1 cellular context compared by ENCODE assay signal in genomic region chr4:123555500-123556273, GRCh38.
TF ChIP-seq lines count a peak whose summit lies in the region.

No MANE protein-coding gene starts in this region.

TF ChIP-seq in HepG2, 621 proteins besides CTCF, POLR2A, EP300 and RAD21 (continued from another document and continues in another):
- TF ChIP-seq, protein P1, sequence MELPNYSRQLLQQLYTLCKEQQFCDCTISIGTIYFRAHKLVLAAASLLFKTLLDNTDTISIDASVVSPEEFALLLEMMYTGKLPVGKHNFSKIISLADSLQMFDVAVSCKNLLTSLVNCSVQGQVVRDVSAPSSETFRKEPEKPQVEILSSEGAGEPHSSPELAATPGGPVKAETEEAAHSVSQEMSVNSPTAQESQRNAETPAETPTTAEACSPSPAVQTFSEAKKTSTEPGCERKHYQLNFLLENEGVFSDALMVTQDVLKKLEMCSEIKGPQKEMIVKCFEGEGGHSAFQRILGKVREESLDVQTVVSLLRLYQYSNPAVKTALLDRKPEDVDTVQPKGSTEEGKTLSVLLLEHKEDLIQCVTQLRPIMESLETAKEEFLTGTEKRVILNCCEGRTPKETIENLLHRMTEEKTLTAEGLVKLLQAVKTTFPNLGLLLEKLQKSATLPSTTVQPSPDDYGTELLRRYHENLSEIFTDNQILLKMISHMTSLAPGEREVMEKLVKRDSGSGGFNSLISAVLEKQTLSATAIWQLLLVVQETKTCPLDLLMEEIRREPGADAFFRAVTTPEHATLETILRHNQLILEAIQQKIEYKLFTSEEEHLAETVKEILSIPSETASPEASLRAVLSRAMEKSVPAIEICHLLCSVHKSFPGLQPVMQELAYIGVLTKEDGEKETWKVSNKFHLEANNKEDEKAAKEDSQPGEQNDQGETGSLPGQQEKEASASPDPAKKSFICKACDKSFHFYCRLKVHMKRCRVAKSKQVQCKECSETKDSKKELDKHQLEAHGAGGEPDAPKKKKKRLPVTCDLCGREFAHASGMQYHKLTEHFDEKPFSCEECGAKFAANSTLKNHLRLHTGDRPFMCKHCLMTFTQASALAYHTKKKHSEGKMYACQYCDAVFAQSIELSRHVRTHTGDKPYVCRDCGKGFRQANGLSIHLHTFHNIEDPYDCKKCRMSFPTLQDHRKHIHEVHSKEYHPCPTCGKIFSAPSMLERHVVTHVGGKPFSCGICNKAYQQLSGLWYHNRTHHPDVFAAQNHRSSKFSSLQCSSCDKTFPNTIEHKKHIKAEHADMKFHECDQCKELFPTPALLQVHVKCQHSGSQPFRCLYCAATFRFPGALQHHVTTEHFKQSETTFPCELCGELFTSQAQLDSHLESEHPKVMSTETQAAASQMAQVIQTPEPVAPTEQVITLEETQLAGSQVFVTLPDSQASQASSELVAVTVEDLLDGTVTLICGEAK (IDR thresholded peaks at IDR 0.05) = no peak
- TF ChIP-seq, protein P1 (CRISPR knock-in tag; IDR thresholded peaks at IDR 0.05) = peak; percentile 63; the same call in 1 of the 2 replicates
- TF ChIP-seq, protein P2, sequence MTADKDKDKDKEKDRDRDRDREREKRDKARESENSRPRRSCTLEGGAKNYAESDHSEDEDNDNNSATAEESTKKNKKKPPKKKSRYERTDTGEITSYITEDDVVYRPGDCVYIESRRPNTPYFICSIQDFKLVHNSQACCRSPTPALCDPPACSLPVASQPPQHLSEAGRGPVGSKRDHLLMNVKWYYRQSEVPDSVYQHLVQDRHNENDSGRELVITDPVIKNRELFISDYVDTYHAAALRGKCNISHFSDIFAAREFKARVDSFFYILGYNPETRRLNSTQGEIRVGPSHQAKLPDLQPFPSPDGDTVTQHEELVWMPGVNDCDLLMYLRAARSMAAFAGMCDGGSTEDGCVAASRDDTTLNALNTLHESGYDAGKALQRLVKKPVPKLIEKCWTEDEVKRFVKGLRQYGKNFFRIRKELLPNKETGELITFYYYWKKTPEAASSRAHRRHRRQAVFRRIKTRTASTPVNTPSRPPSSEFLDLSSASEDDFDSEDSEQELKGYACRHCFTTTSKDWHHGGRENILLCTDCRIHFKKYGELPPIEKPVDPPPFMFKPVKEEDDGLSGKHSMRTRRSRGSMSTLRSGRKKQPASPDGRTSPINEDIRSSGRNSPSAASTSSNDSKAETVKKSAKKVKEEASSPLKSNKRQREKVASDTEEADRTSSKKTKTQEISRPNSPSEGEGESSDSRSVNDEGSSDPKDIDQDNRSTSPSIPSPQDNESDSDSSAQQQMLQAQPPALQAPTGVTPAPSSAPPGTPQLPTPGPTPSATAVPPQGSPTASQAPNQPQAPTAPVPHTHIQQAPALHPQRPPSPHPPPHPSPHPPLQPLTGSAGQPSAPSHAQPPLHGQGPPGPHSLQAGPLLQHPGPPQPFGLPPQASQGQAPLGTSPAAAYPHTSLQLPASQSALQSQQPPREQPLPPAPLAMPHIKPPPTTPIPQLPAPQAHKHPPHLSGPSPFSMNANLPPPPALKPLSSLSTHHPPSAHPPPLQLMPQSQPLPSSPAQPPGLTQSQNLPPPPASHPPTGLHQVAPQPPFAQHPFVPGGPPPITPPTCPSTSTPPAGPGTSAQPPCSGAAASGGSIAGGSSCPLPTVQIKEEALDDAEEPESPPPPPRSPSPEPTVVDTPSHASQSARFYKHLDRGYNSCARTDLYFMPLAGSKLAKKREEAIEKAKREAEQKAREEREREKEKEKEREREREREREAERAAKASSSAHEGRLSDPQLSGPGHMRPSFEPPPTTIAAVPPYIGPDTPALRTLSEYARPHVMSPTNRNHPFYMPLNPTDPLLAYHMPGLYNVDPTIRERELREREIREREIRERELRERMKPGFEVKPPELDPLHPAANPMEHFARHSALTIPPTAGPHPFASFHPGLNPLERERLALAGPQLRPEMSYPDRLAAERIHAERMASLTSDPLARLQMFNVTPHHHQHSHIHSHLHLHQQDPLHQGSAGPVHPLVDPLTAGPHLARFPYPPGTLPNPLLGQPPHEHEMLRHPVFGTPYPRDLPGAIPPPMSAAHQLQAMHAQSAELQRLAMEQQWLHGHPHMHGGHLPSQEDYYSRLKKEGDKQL (CRISPR knock-in tag; IDR thresholded peaks at IDR 0.05; ENCODE audit: low read depth) = peak; percentile 87
- peak; percentile 92 for TF ChIP-seq ZNF792 (CRISPR knock-in tag; IDR thresholded peaks at IDR 0.05)
- no peak; the same call in 1 of the 2 replicates for TF ChIP-seq ZHX1 (CRISPR knock-in tag; IDR thresholded peaks at IDR 0.05; ENCODE audit: low read depth)
- TF ChIP-seq, protein P3, sequence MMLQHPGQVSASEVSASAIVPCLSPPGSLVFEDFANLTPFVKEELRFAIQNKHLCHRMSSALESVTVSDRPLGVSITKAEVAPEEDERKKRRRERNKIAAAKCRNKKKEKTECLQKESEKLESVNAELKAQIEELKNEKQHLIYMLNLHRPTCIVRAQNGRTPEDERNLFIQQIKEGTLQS (CRISPR knock-in tag; IDR thresholded peaks at IDR 0.05) = peak; percentile 64; the same call in 1 of the 2 replicates
- TF ChIP-seq SMC3 (IDR thresholded peaks at IDR 0.05; ENCODE audit: low read length) = peak; percentile 58
- peak; percentile 99 for TF ChIP-seq TBX2 (CRISPR knock-in tag; IDR thresholded peaks at IDR 0.05; ENCODE audit: borderline replicate concordance)
- TF ChIP-seq ZNF703 (CRISPR knock-in tag; IDR thresholded peaks at IDR 0.05; ENCODE audit: borderline replicate concordance) = no peak
- TF ChIP-seq MYC (CRISPR knock-in tag; IDR thresholded peaks at IDR 0.05; ENCODE audit: borderline replicate concordance) = no peak; the same call in 1 of the 2 replicates
- TF ChIP-seq SIX4 (CRISPR knock-in tag; IDR thresholded peaks at IDR 0.05) = peak; percentile 85
- TF ChIP-seq TCF12 (IDR thresholded peaks at IDR 0.05) = no peak
- peak; percentile 90; the same call in 1 of the 2 replicates for TF ChIP-seq TCF12 (CRISPR knock-in tag; IDR thresholded peaks at IDR 0.05)
- 0 out of 2 replicates have a peak, but pooled peaks have one; percentile 19 for TF ChIP-seq ZNF709 (CRISPR knock-in tag; IDR thresholded peaks at IDR 0.05)
- no peak for TF ChIP-seq ATF1 (CRISPR knock-in tag; IDR thresholded peaks at IDR 0.05)
- peak; percentile 53; the same call in 1 of the 2 replicates for TF ChIP-seq JUND (CRISPR knock-in tag; IDR thresholded peaks at IDR 0.05)
- no peak; the same call in 1 of the 2 replicates for TF ChIP-seq NFYC (CRISPR knock-in tag; IDR thresholded peaks at IDR 0.05)
- TF ChIP-seq ZNF878 (CRISPR knock-in tag; IDR thresholded peaks at IDR 0.05) = peak; percentile 54; the same call in 1 of the 2 replicates
- TF ChIP-seq FOXO1 (CRISPR knock-in tag; IDR thresholded peaks at IDR 0.05) = peak; percentile 97
- TF ChIP-seq GFI1 (CRISPR knock-in tag; IDR thresholded peaks at IDR 0.05; ENCODE audit: borderline replicate concordance) = peak; percentile 92
- TF ChIP-seq, protein P4, sequence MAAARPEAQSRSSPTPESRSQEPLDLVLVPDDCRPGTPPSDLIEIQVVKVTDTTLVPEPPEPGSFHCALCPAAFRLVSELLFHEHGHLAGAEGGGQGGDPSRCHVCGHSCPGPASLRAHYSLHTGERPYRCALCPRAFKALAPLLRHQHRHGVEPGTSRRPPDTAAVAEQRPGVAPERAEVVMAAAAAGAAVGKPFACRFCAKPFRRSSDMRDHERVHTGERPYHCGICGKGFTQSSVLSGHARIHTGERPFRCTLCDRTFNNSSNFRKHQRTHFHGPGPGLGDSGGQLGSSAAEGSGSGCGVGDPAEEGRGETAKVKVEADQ (CRISPR knock-in tag; IDR thresholded peaks at IDR 0.05; ENCODE audit: borderline replicate concordance) = 0 out of 2 replicates have a peak, but pooled peaks have one; percentile 57
- TF ChIP-seq MAFF (IDR thresholded peaks at IDR 0.05; ENCODE audit: low read depth, low read length) = peak; percentile 79
- 0 out of 2 replicates have a peak, but pooled peaks have one; percentile 51 for TF ChIP-seq THYN1 (CRISPR knock-in tag; IDR thresholded peaks at IDR 0.05; ENCODE audit: borderline replicate concordance, low read depth)
- peak; percentile 93 for TF ChIP-seq RARA (CRISPR knock-in tag; IDR thresholded peaks at IDR 0.05)
- no peak for TF ChIP-seq PRDM4 (CRISPR knock-in tag; IDR thresholded peaks at IDR 0.05; ENCODE audit: borderline replicate concordance)
- TF ChIP-seq BRD4 (CRISPR knock-in tag; IDR thresholded peaks at IDR 0.05) = peak; percentile 72; the same call in 1 of the 2 replicates
- TF ChIP-seq ZBTB7B (CRISPR knock-in tag; IDR thresholded peaks at IDR 0.05) = peak; percentile 97
- TF ChIP-seq FOXK2 (IDR thresholded peaks at IDR 0.05) = peak; percentile 62; the same call in 1 of the 2 replicates
- TF ChIP-seq GATAD2A (CRISPR knock-in tag; IDR thresholded peaks at IDR 0.05) = peak; percentile 96
- TF ChIP-seq FIP1L1 (IDR thresholded peaks at IDR 0.05; ENCODE audit: borderline replicate concordance, insufficient read depth, low read depth, low read length) = no peak
- TF ChIP-seq SNAPC5 (CRISPR knock-in tag; IDR thresholded peaks at IDR 0.05; ENCODE audit: borderline replicate concordance) = 0 out of 2 replicates have a peak, but pooled peaks have one; percentile 28
- peak; percentile 95 for TF ChIP-seq SALL1 (CRISPR knock-in tag; IDR thresholded peaks at IDR 0.05)
- peak; percentile 53 for TF ChIP-seq STAG1 (CRISPR knock-in tag; IDR thresholded peaks at IDR 0.05)
- TF ChIP-seq ATF7 (IDR thresholded peaks at IDR 0.05) = no peak
- peak; percentile 66; the same call in 1 of the 2 replicates for TF ChIP-seq ATF7 (CRISPR knock-in tag; IDR thresholded peaks at IDR 0.05)
- TF ChIP-seq ZNF44 (CRISPR knock-in tag; IDR thresholded peaks at IDR 0.05) = 0 out of 2 replicates have a peak, but pooled peaks have one; percentile 50
